ENCODE assay signal across 18 cellular contexts in genomic region chr17:18323007-18323406, GRCh38. TPM values are rescaled to one million over a fixed set of nuclear protein-coding genes. Genes with fewer than 3 reads are reported as not detected.
A peak's percentile ranks its signal among the peaks of the same experiment; 100 is the strongest.
DNase-seq lines count a peak whose midpoint lies in the region; ATAC-seq and TF ChIP-seq lines count a peak whose summit lies in the region.
"Had no signal": no experiment of that assay in that cellular context is flagged by ENCODE, and none has a peak within 500 bp of the region (broad histone marks: within the 10 kb centered on the region; RNA-seq: fewer than 3 reads in every experiment).

No MANE protein-coding gene starts in this region.

- intact Hi-C loops in HCT116 (cut with micrococcal nuclease), result no loop called here
- intact Hi-C loops in mucosa of descending colon (cut with DNase I, micrococcal nuclease), result no loop called here

- no peak overlapping the region for H3K4me2 ChIP-seq in HCT116 (ENCODE audit: low read length)
- H3K4me2 ChIP-seq in neural progenitor cell, result no peak overlapping the region
- H3K4me2 ChIP-seq: SK-N-SH had no signal

- no peak overlapping the region for H3K4me3 Mint-ChIP-seq in neural progenitor cell
- H3K4me3 Mint-ChIP-seq: CD8-positive, alpha-beta memory T cell had no signal

- H3F3A ChIP-seq in neural progenitor cell (ENCODE audit: low read depth), result no peaks in the 10 kb centered on the region

- H3K27me3 ChIP-seq in HCT116 (ENCODE audit: insufficient read depth, low read length) (no peaks in the 10 kb centered on the region), neural progenitor cell (no peaks in the 10 kb centered on the region)
- H3K27me3 ChIP-seq: gastroesophageal sphincter, ovary had no signal

- RAD21 ChIA-PET in HCT116 (lab: Charles Lee; ENCODE audit: low non-redundant PET in 1 of 2, low total read pairs in 2 of 2, uncharacterized antibody in 2 of 2, unreplicated experiment in 2 of 2), result no interaction called here

- DNase-seq in COLO829 (ENCODE audit: low spot score) (peak; percentile 7), HCT116 (ENCODE audit: low read depth, low spot score) (no peak), RWPE1 (ENCODE audit: low spot score) (no peak), fibroblast of mammary gland (ENCODE audit: low read depth) (peak; percentile 53), mucosa of descending colon (no peak), OCI-M2 (lab: John Stamatoyannopoulos, UW; ENCODE audit: unreplicated experiment) (no peak), neural progenitor cell (ENCODE audit: low spot score) (no peak)
- DNase-seq: activated CD4-positive, alpha-beta T cell treated with anti-CD3 and anti-CD28 coated beads for 1 hour; activated gamma-delta T cell treated with Interleukin-2 at 50 U/mL for 16 hours; CD8-positive, alpha-beta memory T cell; left ventricle myocardium superior; NCI-H345; ovary; SK-N-SH; stimulated activated CD4-positive, alpha-beta T cell treated with anti-CD3 and anti-CD28 coated beads, Interleukin-1b, Interleukin-23, amount 100 ng/mL, for 48 hours had no signal

- peak; percentile 31; the same call in 1 of the 2 replicates for TF ChIP-seq RAD21 in HCT116 (IDR thresholded peaks at IDR 0.05; ENCODE audit: low read depth)

- POLR2A ChIA-PET in HCT116 (lab: Charles Lee), result no interaction called here
- POLR2A ChIA-PET in RWPE1 (lab: Yijun Ruan, JAX; ENCODE audit: low non-redundant PET), result no interaction called here

- H3K27me3 Mint-ChIP-seq in neural progenitor cell (ENCODE audit: insufficient read depth, low read depth), result no peaks in the 10 kb centered on the region
- H3K27me3 Mint-ChIP-seq: CD8-positive, alpha-beta memory T cell had no signal

- peak in 2 of 3 experiments; percentile 12 to 30; a peak in 1 of 6 replicates for TF ChIP-seq CTCF in HCT116 (IDR thresholded peaks at IDR 0.05 in 2 of 3, conservative IDR thresholded peaks at IDR 0.05 in 1 of 3; ENCODE audit: borderline replicate concordance in 1 of 3, insufficient read depth in 1 of 3, low read depth in 2 of 3, low read length in 2 of 3)
- no peak for TF ChIP-seq CTCF in RWPE1 (conservative IDR thresholded peaks at IDR 0.05; ENCODE audit: low read depth)
- TF ChIP-seq CTCF in fibroblast of mammary gland (conservative IDR thresholded peaks at IDR 0.05; ENCODE audit: control insufficient read depth, insufficient read depth, low read depth, low read length), result peak; percentile 13
- no peak for TF ChIP-seq CTCF in mucosa of descending colon (IDR thresholded peaks at IDR 0.05)
- no peak for TF ChIP-seq CTCF in neural progenitor cell (IDR thresholded peaks at IDR 0.05)

- H3K4me3 ChIP-seq in HCT116 (replicated peaks in 1 of 2; ENCODE audit: low read depth in 1 of 2, low read length in 2 of 2) (no peak overlapping the region), fibroblast of mammary gland (ENCODE audit: control insufficient read depth, low read depth, low read length) (no peak overlapping the region), mucosa of descending colon (no peak overlapping the region), neural progenitor cell (no peak overlapping the region)
- H3K4me3 ChIP-seq: gastroesophageal sphincter, HAP-1, ovary had no signal

- no peak overlapping the region for H3K27ac ChIP-seq in HCT116 (ENCODE audit: low read depth, low read length)
- peak overlapping the region; percentile 20 for H3K27ac ChIP-seq in RWPE1
- no peak overlapping the region for H3K27ac ChIP-seq in neural progenitor cell
- H3K27ac ChIP-seq: gastroesophageal sphincter, ovary had no signal

- H3K9me3 ChIP-seq in HCT116 (ENCODE audit: control insufficient read depth in 1 of 2, insufficient read depth in 1 of 2, low read depth in 1 of 2, low read length in 2 of 2), result no peaks in the 10 kb centered on the region
- H3K9me3 ChIP-seq in mucosa of descending colon, result no peaks in the 10 kb centered on the region
- no peaks in the 10 kb centered on the region for H3K9me3 ChIP-seq in neural progenitor cell (ENCODE audit: low read depth)
- H3K9me3 ChIP-seq: gastroesophageal sphincter, HAP-1, ovary, SK-N-SH had no signal

- CTCF ChIA-PET in HCT116 (lab: Charles Lee) (interaction anchor here (1.0 to 2.2 kb wide), 2 partner anchors 76 to 379 kb away, joined by 3 to 5 read pairs; no protein-coding TSS in a partner anchor), RWPE1 (lab: Yijun Ruan, JAX) (interaction anchor here (0.6 to 1.1 kb wide), 2 partner anchors 74 to 106 kb away, joined by 3 to 4 read pairs; no protein-coding TSS in a partner anchor)

- no peak for TF ChIP-seq POLR2A in HCT116 (IDR thresholded peaks at IDR 0.05; ENCODE audit: borderline replicate concordance, extremely low read depth, insufficient read depth, insufficient read length)

- H3K4me1 Mint-ChIP-seq in neural progenitor cell, result peaks cover 14% of the 10 kb centered on the region

- no peaks in the 10 kb centered on the region for H3K9me3 Mint-ChIP-seq in neural progenitor cell
- H3K9me3 Mint-ChIP-seq: CD8-positive, alpha-beta memory T cell had no signal

- H3K9me2 ChIP-seq in HCT116 (ENCODE audit: insufficient read depth), result no peaks in the 10 kb centered on the region
- H3K9me2 ChIP-seq: SK-N-SH had no signal

- H2AFZ ChIP-seq in HCT116 (ENCODE audit: low read depth, low read length, poor library complexity, severe bottlenecking) (no peak overlapping the region), neural progenitor cell (replicated peaks) (no peak overlapping the region)

- H4K20me1 ChIP-seq in HCT116 (ENCODE audit: insufficient read depth) (no peaks in the 10 kb centered on the region), neural progenitor cell (ENCODE audit: low read depth) (peaks cover 24% of the 10 kb centered on the region)

- H3K36me3 Mint-ChIP-seq in neural progenitor cell, result peaks cover 5% of the 10 kb centered on the region

- ATAC-seq in HCT116 (peak; percentile 56), mucosa of descending colon (no peak), GM21717 (IDR thresholded peaks at IDR 0.05; ENCODE audit: unreplicated experiment) (no peak)
- ATAC-seq: gastroesophageal sphincter, left ventricle myocardium superior had no signal

- H3K9ac ChIP-seq in HCT116 (ENCODE audit: low read length), result no peak overlapping the region
- H3K9ac ChIP-seq in neural progenitor cell, result no peak overlapping the region
- H3K9ac ChIP-seq: SK-N-SH had no signal

- H3K27ac Mint-ChIP-seq in neural progenitor cell, result no peak overlapping the region

- no TSS peak for BruUV-seq in HCT116 (replicated peaks; lab: Mats Ljungman, UMichigan)

- H3K79me2 ChIP-seq in HCT116 (ENCODE audit: insufficient read depth, low read length) (peaks cover 7% of the 10 kb centered on the region; the same call in 1 of the 2 replicates), neural progenitor cell (ENCODE audit: low read depth) (peaks cover 19% of the 10 kb centered on the region)

- peaks cover 0 to 9% of the 10 kb centered on the region in 2 experiments; a peak in 2 of 4 replicates for H3K36me3 ChIP-seq in HCT116 (ENCODE audit: control insufficient read depth in 1 of 2, insufficient read depth in 2 of 2, low read length in 2 of 2)
- H3K36me3 ChIP-seq in mucosa of descending colon (ENCODE audit: low read depth), result peaks cover 7% of the 10 kb centered on the region
- no peaks in the 10 kb centered on the region for H3K36me3 ChIP-seq in neural progenitor cell
- H3K36me3 ChIP-seq: ovary had no signal

- no peaks in the 10 kb centered on the region for H3K4me1 ChIP-seq in HCT116 (ENCODE audit: control insufficient read depth in 1 of 2, insufficient read depth in 2 of 2, low read length in 2 of 2)
- H3K4me1 ChIP-seq in mucosa of descending colon (ENCODE audit: low read depth), result peaks cover 19% of the 10 kb centered on the region
- H3K4me1 ChIP-seq in neural progenitor cell, result no peaks in the 10 kb centered on the region
- H3K4me1 ChIP-seq: HAP-1 had no signal

TF ChIP-seq in HCT116, 20 proteins besides CTCF, POLR2A, EP300 and RAD21:
- TF ChIP-seq MAX (IDR thresholded peaks at IDR 0.05) (0 out of 2 replicates have a peak, but pooled peaks have one; percentile 33), SP1 (IDR thresholded peaks at IDR 0.05; ENCODE audit: low read depth) (no peak)

RNA-seq across cellular contexts. Expression of gene SMCR8, which starts 7.9 kb away (rescaled TPM):
- total RNA-seq in HCT116 (2021; ENCODE audit: unreplicated experiment) (12.7 TPM), mucosa of descending colon (10 to 100 TPM; 20.1 to 24.1 (median 21.9) TPM), neural progenitor cell (ENCODE audit: low replicate concordance) (8.9 and 11.9 TPM in 2 replicates)
- 6.7 and 7.2 TPM in 2 replicates for polyA plus RNA-seq in HCT116 (2012)

RNA-seq across cellular contexts. Expression of gene TOP3A, which starts 8.2 kb away (rescaled TPM):
- total RNA-seq in HCT116 (2021; ENCODE audit: unreplicated experiment) (48.8 TPM), mucosa of descending colon (10 to 100 TPM; 27.9 to 39.8 (median 30.1) TPM), neural progenitor cell (ENCODE audit: low replicate concordance) (49.2 and 67.8 TPM in 2 replicates)
- 17.7 and 24.2 TPM in 2 replicates for polyA plus RNA-seq in HCT116 (2012)

RNA-seq across cellular contexts. Expression of gene SHMT1, which starts 40.3 kb away (rescaled TPM):
- total RNA-seq in HCT116 (2021; ENCODE audit: unreplicated experiment) (46.5 TPM), mucosa of descending colon (10 to 100 TPM; 30.0 to 49.3 (median 30.9) TPM), neural progenitor cell (ENCODE audit: low replicate concordance) (26.3 and 38.5 TPM in 2 replicates)
- polyA plus RNA-seq in HCT116 (2012), result 32.3 and 34.4 TPM in 2 replicates

RNA-seq across cellular contexts. Expression of gene EVPLL, which starts 54.6 kb away (rescaled TPM):
- not detected for total RNA-seq in HCT116 (2021; ENCODE audit: unreplicated experiment)
- polyA plus RNA-seq in HCT116 (2012), result not detected in 2 replicates
- total RNA-seq in mucosa of descending colon, result under 1 TPM in 2 of 3 donors, not detected in 1; 0.13 to 0.23 TPM
- total RNA-seq in neural progenitor cell (ENCODE audit: low replicate concordance), result not detected in 2 replicates
- total RNA-seq: CD8-positive, alpha-beta memory T cell; gastroesophageal sphincter; left ventricle myocardium superior; ovary had no signal
- polyA plus RNA-seq: CD8-positive, alpha-beta memory T cell; ovary; SK-N-SH had no signal

Comparison
In these comparisons a context has a peak if more than half of its experiments do, and no peak if none do; other contexts are left out.
1. DNase-seq: peak in COLO829 (single experiment) and fibroblast of mammary gland (single experiment); none in HCT116 (single experiment), RWPE1 (single experiment), mucosa of descending colon (0 of 3), OCI-M2 (single experiment) and neural progenitor cell (single experiment).
2. CTCF ChIP-seq: peak in HCT116 (2 of 3) and fibroblast of mammary gland (single experiment); none in RWPE1 (single experiment), mucosa of descending colon (single experiment) and neural progenitor cell (single experiment).